In genomic region chr5:34717426-34718327, GRCh38 we compare ENCODE assay signal across 9 cellular contexts.
A peak's percentile ranks its signal among the peaks of the same experiment; 100 is the strongest.
DNase-seq lines count a peak whose midpoint lies in the region; ATAC-seq and TF ChIP-seq lines count a peak whose summit lies in the region.
"Had no signal": no experiment of that assay in that cellular context is flagged by ENCODE, and none has a peak within 500 bp of the region (broad histone marks: within the 10 kb centered on the region; RNA-seq: fewer than 3 reads in every experiment).

No MANE protein-coding gene starts in this region.

- no peak overlapping the region for H3K27ac Mint-ChIP-seq in activated T-helper 17 cell treated with anti-CD3 and anti-CD28 coated beads, Interleukin-2, amount 50 U/mL, for 72 hours
- no peak overlapping the region for H3K27ac Mint-ChIP-seq in activated CD4-positive, alpha-beta T cell treated with anti-CD3 and anti-CD28 coated beads, Interleukin-2, amount 10 ng/mL, durations not matched to agents 7 days and 5 days
- H3K27ac Mint-ChIP-seq in Caco-2 (ENCODE audit: unreplicated experiment) = no peak overlapping the region
- H3K27ac Mint-ChIP-seq: activated naive CD4-positive, alpha-beta T cell treated with anti-CD3 and anti-CD28 coated beads for 36 hours had no signal

- H3K4me3 Mint-ChIP-seq in activated T-helper 17 cell treated with anti-CD3 and anti-CD28 coated beads, Interleukin-2, amount 50 U/mL, for 72 hours = no peak overlapping the region
- no peak overlapping the region for H3K4me3 Mint-ChIP-seq in activated CD4-positive, alpha-beta T cell treated with anti-CD3 and anti-CD28 coated beads, Interleukin-2, amount 10 ng/mL, durations not matched to agents 7 days and 5 days
- no peak overlapping the region for H3K4me3 Mint-ChIP-seq in Caco-2 (ENCODE audit: unreplicated experiment)
- H3K4me3 Mint-ChIP-seq: activated naive CD4-positive, alpha-beta T cell treated with anti-CD3 and anti-CD28 coated beads for 36 hours had no signal

- H3K4me3 ChIP-seq in Caco-2 (ENCODE audit: low read depth, low read length) = no peak overlapping the region

- ATAC-seq in SK-N-SH treated with all-trans-retinoic acid at 6 μM for 48 hours = peak; percentile 90
- no peak for ATAC-seq in activated T-helper 17 cell treated with anti-CD3 and anti-CD28 coated beads, Interleukin-2, amount 50 U/mL, for 72 hours (replicated peaks)
- ATAC-seq in HG02981 (IDR thresholded peaks at IDR 0.05; ENCODE audit: unreplicated experiment) = no peak

- intact Hi-C loops in Caco-2 (cut with micrococcal nuclease; ENCODE audit: unreplicated experiment) = no loop called here

- H3K4me1 ChIP-seq in Caco-2 = peaks cover 7% of the 10 kb centered on the region

- POLR2A ChIA-PET in activated CD4-positive, alpha-beta T cell treated with anti-CD3 and anti-CD28 coated beads, Interleukin-2, amount 10 ng/mL, durations not matched to agents 7 days and 5 days (lab: Charles Lee) = no interaction called here
- POLR2A ChIA-PET in Caco-2 (lab: Charles Lee) = no interaction called here

- peak; percentile 99 for DNase-seq in EL
- peak; percentile 71 for DNase-seq in foreskin melanocyte
- DNase-seq in pulmonary artery endothelial cell (ENCODE audit: low read depth, low spot score) = peak; percentile 97
- DNase-seq in activated CD4-positive, alpha-beta T cell treated with anti-CD3 and anti-CD28 coated beads, Interleukin-2, amount 10 ng/mL, durations not matched to agents 7 days and 5 days = no peak
- no peak for DNase-seq in Caco-2
- DNase-seq: activated naive CD4-positive, alpha-beta T cell treated with anti-CD3 and anti-CD28 coated beads for 36 hours had no signal

- no peaks in the 10 kb centered on the region for H3K9me3 Mint-ChIP-seq in activated T-helper 17 cell treated with anti-CD3 and anti-CD28 coated beads, Interleukin-2, amount 50 U/mL, for 72 hours
- no peaks in the 10 kb centered on the region for H3K9me3 Mint-ChIP-seq in activated CD4-positive, alpha-beta T cell treated with anti-CD3 and anti-CD28 coated beads, Interleukin-2, amount 10 ng/mL, durations not matched to agents 7 days and 5 days
- H3K9me3 Mint-ChIP-seq in Caco-2 (ENCODE audit: unreplicated experiment) = peaks cover 8% of the 10 kb centered on the region
- H3K9me3 Mint-ChIP-seq: activated naive CD4-positive, alpha-beta T cell treated with anti-CD3 and anti-CD28 coated beads for 36 hours had no signal

- no TSS peak for BruUV-seq in Caco-2 (replicated peaks; lab: Mats Ljungman, UMichigan)

- no peaks in the 10 kb centered on the region for H3K9me3 ChIP-seq in Caco-2

- H3K36me3 ChIP-seq in Caco-2 (ENCODE audit: control insufficient read depth, insufficient read depth, low read length) = no peaks in the 10 kb centered on the region

- H3K27me3 Mint-ChIP-seq in activated T-helper 17 cell treated with anti-CD3 and anti-CD28 coated beads, Interleukin-2, amount 50 U/mL, for 72 hours = no peaks in the 10 kb centered on the region
- no peaks in the 10 kb centered on the region for H3K27me3 Mint-ChIP-seq in activated CD4-positive, alpha-beta T cell treated with anti-CD3 and anti-CD28 coated beads, Interleukin-2, amount 10 ng/mL, durations not matched to agents 7 days and 5 days
- no peaks in the 10 kb centered on the region for H3K27me3 Mint-ChIP-seq in Caco-2 (ENCODE audit: insufficient read depth, unreplicated experiment)

- H3K36me3 Mint-ChIP-seq in activated T-helper 17 cell treated with anti-CD3 and anti-CD28 coated beads, Interleukin-2, amount 50 U/mL, for 72 hours (ENCODE audit: low read depth) = no peaks in the 10 kb centered on the region
- no peaks in the 10 kb centered on the region for H3K36me3 Mint-ChIP-seq in activated CD4-positive, alpha-beta T cell treated with anti-CD3 and anti-CD28 coated beads, Interleukin-2, amount 10 ng/mL, durations not matched to agents 7 days and 5 days (ENCODE audit: low read depth)
- peaks cover 30% of the 10 kb centered on the region for H3K36me3 Mint-ChIP-seq in Caco-2 (ENCODE audit: insufficient read depth, unreplicated experiment)

- CTCF ChIA-PET in activated CD4-positive, alpha-beta T cell treated with anti-CD3 and anti-CD28 coated beads, Interleukin-2, amount 10 ng/mL, durations not matched to agents 7 days and 5 days (lab: Charles Lee) = interaction anchor here (1.8 kb wide), 1 partner anchor 30 kb away, joined by 4 read pairs; no protein-coding TSS in a partner anchor
- CTCF ChIA-PET in Caco-2 (lab: Charles Lee) = no interaction called here

- no peaks in the 10 kb centered on the region for H3K4me1 Mint-ChIP-seq in activated T-helper 17 cell treated with anti-CD3 and anti-CD28 coated beads, Interleukin-2, amount 50 U/mL, for 72 hours
- H3K4me1 Mint-ChIP-seq in activated CD4-positive, alpha-beta T cell treated with anti-CD3 and anti-CD28 coated beads, Interleukin-2, amount 10 ng/mL, durations not matched to agents 7 days and 5 days = no peaks in the 10 kb centered on the region
- H3K4me1 Mint-ChIP-seq in Caco-2 (ENCODE audit: low read depth, unreplicated experiment) = no peaks in the 10 kb centered on the region

- TF ChIP-seq CTCF in Caco-2 (IDR thresholded peaks at IDR 0.05; ENCODE audit: insufficient read depth in 1 of 2, low read depth in 1 of 2, low read length in 1 of 2, severe bottlenecking in 1 of 2, unreplicated experiment in 1 of 2) = no peak

- H3K27me3 ChIP-seq in Caco-2 (replicated peaks; ENCODE audit: control insufficient read depth, insufficient read depth, low read length) = no peaks in the 10 kb centered on the region

TF ChIP-seq in SK-N-SH treated with all-trans-retinoic acid at 6 μM for 48 hours, 23 proteins besides CTCF, POLR2A, EP300 and RAD21 (continues in another document):
- TF ChIP-seq ISL1 (CRISPR knock-in tag; IDR thresholded peaks at IDR 0.05) (no peak), ZC3H10 (CRISPR knock-in tag; IDR thresholded peaks at IDR 0.05) (no peak), ZNF70 (CRISPR knock-in tag; IDR thresholded peaks at IDR 0.05) (no peak), ZNF8 (CRISPR knock-in tag; IDR thresholded peaks at IDR 0.05) (no peak), RARB (CRISPR knock-in tag; IDR thresholded peaks at IDR 0.05) (no peak), PPARA (CRISPR knock-in tag; IDR thresholded peaks at IDR 0.05; ENCODE audit: borderline replicate concordance) (no peak), TOX (CRISPR knock-in tag; IDR thresholded peaks at IDR 0.05; ENCODE audit: borderline replicate concordance) (no peak), ARNTL (CRISPR knock-in tag; IDR thresholded peaks at IDR 0.05; ENCODE audit: borderline replicate concordance, low read depth) (no peak), CSRNP3 (CRISPR knock-in tag; IDR thresholded peaks at IDR 0.05) (no peak), POU6F1 (CRISPR knock-in tag; IDR thresholded peaks at IDR 0.05; ENCODE audit: borderline replicate concordance, low read depth) (no peak), OSR1 (CRISPR knock-in tag; IDR thresholded peaks at IDR 0.05) (no peak), ZFP3 (CRISPR knock-in tag; IDR thresholded peaks at IDR 0.05) (no peak), CSDC2 (CRISPR knock-in tag; IDR thresholded peaks at IDR 0.05) (no peak), GLIS3 (CRISPR knock-in tag; IDR thresholded peaks at IDR 0.05) (no peak), TCF4 (CRISPR knock-in tag; IDR thresholded peaks at IDR 0.05; ENCODE audit: borderline replicate concordance) (no peak), PATZ1 (CRISPR knock-in tag; IDR thresholded peaks at IDR 0.05; ENCODE audit: borderline replicate concordance) (no peak)

Comparison
In these comparisons a context has a peak if more than half of its experiments do, and no peak if none do; other contexts are left out.
1. DNase-seq: peak in EL (single experiment), foreskin melanocyte (single experiment) and pulmonary artery endothelial cell (single experiment); none in activated CD4-positive, alpha-beta T cell treated with anti-CD3 and anti-CD28 coated beads, Interleukin-2, amount 10 ng/mL, durations not matched to agents 7 days and 5 days (single experiment) and Caco-2 (0 of 2).